In the genomic region with DNA sequence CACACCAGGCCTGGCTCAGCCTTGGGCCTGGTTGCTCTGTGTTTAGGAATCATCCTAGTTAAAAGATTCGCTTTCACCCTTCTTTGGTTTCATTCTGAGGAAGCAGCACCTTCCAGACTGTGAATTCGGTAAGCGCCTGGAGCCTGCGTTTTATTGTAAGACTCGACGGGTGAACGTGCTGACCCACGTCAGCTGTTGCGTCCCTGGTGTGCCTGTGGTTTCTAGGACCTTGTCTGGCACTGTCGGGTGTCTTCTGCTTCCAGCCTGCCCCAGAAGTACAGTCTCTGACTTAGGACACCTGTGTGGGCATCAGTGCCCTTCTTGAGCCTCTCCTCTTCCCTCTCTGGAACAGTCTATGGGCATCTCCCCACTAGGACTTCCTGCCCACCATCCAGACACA, we compare ENCODE assay signal across 16 cellular contexts. TPM values are rescaled to one million over a fixed set of nuclear protein-coding genes. Genes with fewer than 3 reads are reported as not detected.
DNase-seq lines count a peak whose midpoint lies in the region; ATAC-seq and TF ChIP-seq lines count a peak whose summit lies in the region.
"Had no signal": no experiment of that assay in that cellular context is flagged by ENCODE, and none has a peak within 500 bp of the region (broad histone marks: within the 10 kb centered on the region; RNA-seq: fewer than 3 reads in every experiment).

No MANE protein-coding gene starts in this region.

- CTCF ChIA-PET in activated CD8-positive, alpha-beta T cell treated with anti-CD3 and anti-CD28 coated beads, Interleukin-2, amount 10 ng/mL, durations not matched to agents 7 days and 5 days (lab: Charles Lee) = interaction anchor here (0.9 kb wide), 1 partner anchor 31 kb away, joined by 4 read pairs; no protein-coding TSS in a partner anchor
- CTCF ChIA-PET in activated CD8-positive, alpha-beta T cell treated with anti-CD3 and anti-CD28 coated beads for 36 hours (lab: Charles Lee) = interaction anchor here (1.3 kb wide), 1 partner anchor 16 kb away, joined by 3 read pairs; no protein-coding TSS in a partner anchor
- CTCF ChIA-PET in HEK293 (lab: Yijun Ruan, JAX) = interaction anchor here (0.6 to 1.6 kb wide), 3 partner anchors 17 to 26 kb away, joined by 3 to 6 read pairs (median 4); no protein-coding TSS in a partner anchor

- H3K36me3 ChIP-seq in HEK293 (ENCODE audit: control insufficient read depth in 2 of 2, insufficient read depth in 1 of 2, low read length in 2 of 2) = peaks cover 58 to 89% of the 10 kb centered on the region in 2 experiments
- H3K36me3 ChIP-seq in endodermal cell (ENCODE audit: control insufficient read depth, insufficient read depth, low read length) = peaks cover 74% of the 10 kb centered on the region
- H3K36me3 ChIP-seq in osteoblast (ENCODE audit: insufficient read depth, low read length) = peaks cover 52% of the 10 kb centered on the region

- H3K4me1 ChIP-seq in HEK293 (ENCODE audit: control insufficient read depth, insufficient read depth, low read length) (no peaks in the 10 kb centered on the region), endodermal cell (ENCODE audit: control insufficient read depth, insufficient read depth, low read length) (no peaks in the 10 kb centered on the region), osteoblast (ENCODE audit: insufficient read depth, low read length) (no peaks in the 10 kb centered on the region)

- peaks cover 55% of the 10 kb centered on the region for H3K4me1 Mint-ChIP-seq in activated CD8-positive, alpha-beta T cell treated with anti-CD3 and anti-CD28 coated beads, Interleukin-2, amount 10 ng/mL, durations not matched to agents 7 days and 5 days (ENCODE audit: low read depth)
- H3K4me1 Mint-ChIP-seq in activated CD8-positive, alpha-beta T cell treated with anti-CD3 and anti-CD28 coated beads for 36 hours (ENCODE audit: low read depth) = peaks cover 45% of the 10 kb centered on the region
- H3K4me1 Mint-ChIP-seq in endodermal cell = no peaks in the 10 kb centered on the region

- H3K27me3 ChIP-seq in endodermal cell (ENCODE audit: control insufficient read depth, insufficient read depth, low read length, poor library complexity, severe bottlenecking) (no peaks in the 10 kb centered on the region), osteoblast (ENCODE audit: insufficient read depth, low read length) (no peaks in the 10 kb centered on the region)
- H3K27me3 ChIP-seq: BLaER1 treated with 17β-estradiol and CSF1 and Interleukin-3, amounts not matched to agents 10 nM and 100 nM had no signal

- no peak overlapping the region for H3K4me2 ChIP-seq in osteoblast (ENCODE audit: insufficient read depth, low read length)
- H3K4me2 ChIP-seq: BLaER1 treated with 17β-estradiol and CSF1 and Interleukin-3, amounts not matched to agents 10 nM and 100 nM; GM23338 had no signal

- H3K9ac ChIP-seq in endodermal cell (ENCODE audit: extremely low read depth, low read length, poor library complexity, severe bottlenecking) = no peak overlapping the region
- H3K9ac ChIP-seq: BLaER1 treated with 17β-estradiol and CSF1 and Interleukin-3, amounts not matched to agents 10 nM and 100 nM had no signal

- no peaks in the 10 kb centered on the region for H3K9me3 Mint-ChIP-seq in activated CD8-positive, alpha-beta T cell treated with anti-CD3 and anti-CD28 coated beads, Interleukin-2, amount 10 ng/mL, durations not matched to agents 7 days and 5 days (ENCODE audit: insufficient read depth)
- no peaks in the 10 kb centered on the region for H3K9me3 Mint-ChIP-seq in activated CD8-positive, alpha-beta T cell treated with anti-CD3 and anti-CD28 coated beads for 36 hours
- H3K9me3 Mint-ChIP-seq in endodermal cell = no peaks in the 10 kb centered on the region
- H3K9me3 Mint-ChIP-seq: CD8-positive, alpha-beta T cell; GM23338; HFFc6 had no signal

- no peaks in the 10 kb centered on the region for H4K20me1 ChIP-seq in osteoblast (ENCODE audit: insufficient read depth, low read length)

- intact Hi-C loops in activated CD8-positive, alpha-beta T cell treated with anti-CD3 and anti-CD28 coated beads for 36 hours (cut with micrococcal nuclease) = no loop called here

- H3K36me3 Mint-ChIP-seq in activated CD8-positive, alpha-beta T cell treated with anti-CD3 and anti-CD28 coated beads, Interleukin-2, amount 10 ng/mL, durations not matched to agents 7 days and 5 days (ENCODE audit: low read depth) = peaks cover 67% of the 10 kb centered on the region
- peaks cover 53% of the 10 kb centered on the region for H3K36me3 Mint-ChIP-seq in activated CD8-positive, alpha-beta T cell treated with anti-CD3 and anti-CD28 coated beads for 36 hours (ENCODE audit: low read depth)
- H3K36me3 Mint-ChIP-seq in endodermal cell (ENCODE audit: low read depth) = peaks cover 57% of the 10 kb centered on the region
- H3K36me3 Mint-ChIP-seq: CD8-positive, alpha-beta T cell had no signal

- H3K79me2 ChIP-seq in osteoblast (ENCODE audit: insufficient read depth, low read length) = no peaks in the 10 kb centered on the region

- H3K27me3 Mint-ChIP-seq in activated CD8-positive, alpha-beta T cell treated with anti-CD3 and anti-CD28 coated beads, Interleukin-2, amount 10 ng/mL, durations not matched to agents 7 days and 5 days (ENCODE audit: low read depth) = no peaks in the 10 kb centered on the region
- H3K27me3 Mint-ChIP-seq in activated CD8-positive, alpha-beta T cell treated with anti-CD3 and anti-CD28 coated beads for 36 hours = no peaks in the 10 kb centered on the region
- no peaks in the 10 kb centered on the region for H3K27me3 Mint-ChIP-seq in endodermal cell (ENCODE audit: insufficient read depth)
- H3K27me3 Mint-ChIP-seq: B cell had no signal

- POLR2A ChIA-PET in activated CD8-positive, alpha-beta T cell treated with anti-CD3 and anti-CD28 coated beads, Interleukin-2, amount 10 ng/mL, durations not matched to agents 7 days and 5 days (lab: Charles Lee) = interaction anchor here (0.6 to 1.5 kb wide), 2 partner anchors 15 to 32 kb away, joined by 3 to 4 read pairs; no protein-coding TSS in a partner anchor
- POLR2A ChIA-PET in activated CD8-positive, alpha-beta T cell treated with anti-CD3 and anti-CD28 coated beads for 36 hours (lab: Charles Lee) = interaction anchor here (0.7 to 2.7 kb wide), 4 partner anchors 12 to 44 kb away, joined by 3 to 8 read pairs (median 3); a partner anchor contains a TSS
- POLR2A ChIA-PET in HEK293 (lab: Yijun Ruan, JAX) = no interaction called here

- no peaks in the 10 kb centered on the region for H3K9me3 ChIP-seq in HEK293 (ENCODE audit: control insufficient read depth, insufficient read depth, low read depth, low read length)
- H3K9me3 ChIP-seq in endodermal cell (ENCODE audit: control insufficient read depth, low read length) = no peaks in the 10 kb centered on the region
- H3K9me3 ChIP-seq in osteoblast (ENCODE audit: low read depth, low read length) = no peaks in the 10 kb centered on the region
- H3K9me3 ChIP-seq: BLaER1 treated with 17β-estradiol and CSF1 and Interleukin-3, amounts not matched to agents 10 nM and 100 nM had no signal

- 96 to 99% methylated on average over 9 to 10 of the region's 10 CpGs for WGBS in endodermal cell (ENCODE audit: insufficient coverage in 1 of 2, insufficient read length in 1 of 2), 2 experiments

- no peak overlapping the region for H3K4me3 ChIP-seq in HEK293 (ENCODE audit: low read depth, low read length)
- no peak overlapping the region for H3K4me3 ChIP-seq in endodermal cell (ENCODE audit: low read length)
- no peak overlapping the region for H3K4me3 ChIP-seq in osteoblast (ENCODE audit: insufficient read depth, low read length)
- H3K4me3 ChIP-seq: BLaER1 treated with 17β-estradiol and CSF1 and Interleukin-3, amounts not matched to agents 10 nM and 100 nM; GM23338 had no signal

- DNase-seq in activated CD8-positive, alpha-beta T cell treated with anti-CD3 and anti-CD28 coated beads, Interleukin-2, amount 10 ng/mL, durations not matched to agents 7 days and 5 days = no peak
- no peak for DNase-seq in activated CD8-positive, alpha-beta T cell treated with anti-CD3 and anti-CD28 coated beads for 36 hours
- DNase-seq in endodermal cell (peak; percentile 26), osteoblast (ENCODE audit: insufficient read length, low spot score, missing footprints) (no peak), midbrain (lab: John Stamatoyannopoulos, UW) (no peak)
- DNase-seq: Calu3; CD8-positive, alpha-beta T cell; DMS79 treated with DMSO at 0.1 percent for 48 hours; GF-D8; HCEC 1CT; HFFc6 had no signal

- ATAC-seq in activated CD8-positive, alpha-beta T cell treated with anti-CD3 and anti-CD28 coated beads, Interleukin-2, amount 10 ng/mL, durations not matched to agents 7 days and 5 days = no peak
- no peak for ATAC-seq in activated CD8-positive, alpha-beta T cell treated with anti-CD3 and anti-CD28 coated beads for 36 hours
- ATAC-seq in HG03025 (IDR thresholded peaks at IDR 0.05; ENCODE audit: low FRiP score, unreplicated experiment) = no peak
- ATAC-seq: CD8-positive, alpha-beta T cell; GM23338 had no signal

- no peak overlapping the region for H3K4me3 Mint-ChIP-seq in activated CD8-positive, alpha-beta T cell treated with anti-CD3 and anti-CD28 coated beads, Interleukin-2, amount 10 ng/mL, durations not matched to agents 7 days and 5 days
- H3K4me3 Mint-ChIP-seq in activated CD8-positive, alpha-beta T cell treated with anti-CD3 and anti-CD28 coated beads for 36 hours = no peak overlapping the region
- no peak overlapping the region for H3K4me3 Mint-ChIP-seq in endodermal cell
- H3K4me3 Mint-ChIP-seq: B cell; CD8-positive, alpha-beta T cell; GM23338; HFFc6 had no signal

- no peak overlapping the region for H3K27ac ChIP-seq in HEK293 (ENCODE audit: extremely low read depth, low read depth, low read length)
- H3K27ac ChIP-seq in endodermal cell (ENCODE audit: low read depth, low read length) = no peak overlapping the region
- H3K27ac ChIP-seq in osteoblast (ENCODE audit: low read depth, low read length) = no peak overlapping the region
- H3K27ac ChIP-seq: BLaER1 treated with 17β-estradiol and CSF1 and Interleukin-3, amounts not matched to agents 10 nM and 100 nM had no signal

- H3K27ac Mint-ChIP-seq in activated CD8-positive, alpha-beta T cell treated with anti-CD3 and anti-CD28 coated beads, Interleukin-2, amount 10 ng/mL, durations not matched to agents 7 days and 5 days = peak overlapping the region; percentile 26
- H3K27ac Mint-ChIP-seq in activated CD8-positive, alpha-beta T cell treated with anti-CD3 and anti-CD28 coated beads for 36 hours = no peak overlapping the region
- no peak overlapping the region for H3K27ac Mint-ChIP-seq in endodermal cell
- H3K27ac Mint-ChIP-seq: B cell; CD8-positive, alpha-beta T cell; GM23338; HFFc6 had no signal

- TF ChIP-seq CTCF in activated CD8-positive, alpha-beta T cell treated with anti-CD3 and anti-CD28 coated beads for 36 hours (IDR thresholded peaks at IDR 0.05) = no peak
- TF ChIP-seq CTCF in HEK293 (tag by site-specific recombination; IDR thresholded peaks at IDR 0.05) = no peak
- TF ChIP-seq CTCF in endodermal cell (conservative IDR thresholded peaks at IDR 0.05) = no peak
- TF ChIP-seq CTCF in osteoblast (IDR thresholded peaks at IDR 0.05; ENCODE audit: extremely low read depth, low read depth, low read length) = no peak

- peak overlapping the region; percentile 5 for H2AFZ ChIP-seq in osteoblast (ENCODE audit: low read length)
- H2AFZ ChIP-seq: GM23338 had no signal

RNA-seq across cellular contexts. Expression of a gene that starts 26.3 kb away (rescaled TPM):
- 100 to 1,000 TPM; 356 to 368 TPM for total RNA-seq in activated CD8-positive, alpha-beta T cell treated with anti-CD3 and anti-CD28 coated beads, Interleukin-2, amount 10 ng/mL, durations not matched to agents 7 days and 5 days
- 100 to 1,000 TPM; 205 to 230 TPM for total RNA-seq in activated CD8-positive, alpha-beta T cell treated with anti-CD3 and anti-CD28 coated beads for 36 hours
- 10 to 100 TPM; 74.8 to 90.5 TPM for total RNA-seq in endodermal cell
- 66.5 TPM for polyA plus RNA-seq in endodermal cell (2013, experiment 1 of 2)
- 75.5 TPM for polyA plus RNA-seq in endodermal cell (2013, experiment 2 of 2)
- total RNA-seq in osteoblast = 2.5 and 3.5 TPM in 2 replicates

Comparison
In these comparisons a context has a peak if more than half of its experiments do, and no peak if none do; other contexts are left out.
1. RNA of a gene that starts 26.3 kb away (total RNA-seq): 356 to 368 TPM in activated CD8-positive, alpha-beta T cell treated with anti-CD3 and anti-CD28 coated beads, Interleukin-2, amount 10 ng/mL, durations not matched to agents 7 days and 5 days, 205 to 230 TPM in activated CD8-positive, alpha-beta T cell treated with anti-CD3 and anti-CD28 coated beads for 36 hours and 74.8 to 90.5 TPM in endodermal cell; 2.5 to 3.5 TPM in osteoblast; every median in the first group is over 10 times any median in the second.